ENCODE assay signal across 4 cellular contexts in the genomic region with DNA sequence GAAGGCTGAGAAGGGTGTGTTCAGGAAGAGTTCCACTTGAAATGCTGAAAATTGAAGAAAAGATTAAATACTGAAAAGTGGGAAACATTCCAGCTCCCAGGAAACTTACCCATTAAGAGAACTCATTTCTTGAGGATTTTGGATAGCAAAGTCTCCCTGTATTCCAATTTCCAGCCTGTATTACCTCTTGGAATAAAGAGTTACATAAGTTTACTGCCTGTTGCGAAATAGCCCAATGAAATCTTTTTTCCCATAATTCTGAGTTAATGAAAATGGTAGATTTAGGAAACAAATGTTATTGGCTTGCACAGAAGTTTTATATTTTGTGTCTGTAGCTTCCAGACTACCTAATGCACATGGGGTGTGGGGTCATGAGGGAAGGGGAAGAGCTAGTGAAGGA.
A peak's percentile ranks its signal among the peaks of the same experiment; 100 is the strongest.
TF ChIP-seq lines count a peak whose summit lies in the region.

No MANE protein-coding gene starts in this region.

TF ChIP-seq in A549, 52 proteins besides CTCF, POLR2A, EP300 and RAD21:
- TF ChIP-seq, protein P1, sequence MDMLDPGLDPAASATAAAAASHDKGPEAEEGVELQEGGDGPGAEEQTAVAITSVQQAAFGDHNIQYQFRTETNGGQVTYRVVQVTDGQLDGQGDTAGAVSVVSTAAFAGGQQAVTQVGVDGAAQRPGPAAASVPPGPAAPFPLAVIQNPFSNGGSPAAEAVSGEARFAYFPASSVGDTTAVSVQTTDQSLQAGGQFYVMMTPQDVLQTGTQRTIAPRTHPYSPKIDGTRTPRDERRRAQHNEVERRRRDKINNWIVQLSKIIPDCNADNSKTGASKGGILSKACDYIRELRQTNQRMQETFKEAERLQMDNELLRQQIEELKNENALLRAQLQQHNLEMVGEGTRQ (IDR thresholded peaks at IDR 0.05), result no peak
- TF ChIP-seq, protein P2, sequence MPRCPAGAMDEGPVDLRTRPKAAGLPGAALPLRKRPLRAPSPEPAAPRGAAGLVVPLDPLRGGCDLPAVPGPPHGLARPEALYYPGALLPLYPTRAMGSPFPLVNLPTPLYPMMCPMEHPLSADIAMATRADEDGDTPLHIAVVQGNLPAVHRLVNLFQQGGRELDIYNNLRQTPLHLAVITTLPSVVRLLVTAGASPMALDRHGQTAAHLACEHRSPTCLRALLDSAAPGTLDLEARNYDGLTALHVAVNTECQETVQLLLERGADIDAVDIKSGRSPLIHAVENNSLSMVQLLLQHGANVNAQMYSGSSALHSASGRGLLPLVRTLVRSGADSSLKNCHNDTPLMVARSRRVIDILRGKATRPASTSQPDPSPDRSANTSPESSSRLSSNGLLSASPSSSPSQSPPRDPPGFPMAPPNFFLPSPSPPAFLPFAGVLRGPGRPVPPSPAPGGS (IDR thresholded peaks at IDR 0.05), result no peak
- TF ChIP-seq ZSCAN20 (CRISPR knock-in tag; IDR thresholded peaks at IDR 0.05), result no peak
- TF ChIP-seq, protein P3, sequence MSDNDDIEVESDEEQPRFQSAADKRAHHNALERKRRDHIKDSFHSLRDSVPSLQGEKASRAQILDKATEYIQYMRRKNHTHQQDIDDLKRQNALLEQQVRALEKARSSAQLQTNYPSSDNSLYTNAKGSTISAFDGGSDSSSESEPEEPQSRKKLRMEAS (IDR thresholded peaks at IDR 0.05), result no peak
- TF ChIP-seq TP53 (CRISPR knock-in tag; IDR thresholded peaks at IDR 0.05), result no peak
- TF ChIP-seq CBX8 (IDR thresholded peaks at IDR 0.05), result no peak
- peak; percentile 80; a peak in 3 of 4 replicates for TF ChIP-seq CEBPB (IDR thresholded peaks at IDR 0.05)

TF ChIP-seq in HCT116, 20 proteins besides CTCF, POLR2A, EP300 and RAD21:
- peak; percentile 39; the same call in 1 of the 2 replicates for TF ChIP-seq CEBPB (IDR thresholded peaks at IDR 0.05; ENCODE audit: low read depth)
- TF ChIP-seq POLR2AphosphoS5 (IDR thresholded peaks at IDR 0.05; ENCODE audit: low read depth, low read length), result no peak
TF ChIP-seq in HCT116: peak in this region for 1.

TF ChIP-seq in H1, 55 proteins besides CTCF, POLR2A, EP300 and RAD21:
- TF ChIP-seq CEBPB (IDR thresholded peaks at IDR 0.05; ENCODE audit: low read depth, low read length), result peak; percentile 39; the same call in 1 of the 2 replicates
- no peak for TF ChIP-seq JUN (IDR thresholded peaks at IDR 0.05; ENCODE audit: low read depth, low read length)

TF ChIP-seq in SK-N-SH treated with all-trans-retinoic acid at 6 μM for 48 hours, 23 proteins besides CTCF, POLR2A, EP300 and RAD21:
- no peak for TF ChIP-seq ARNTL (CRISPR knock-in tag; IDR thresholded peaks at IDR 0.05; ENCODE audit: borderline replicate concordance, low read depth)
- TF ChIP-seq RARB (CRISPR knock-in tag; IDR thresholded peaks at IDR 0.05), result no peak
- no peak for TF ChIP-seq PPARA (CRISPR knock-in tag; IDR thresholded peaks at IDR 0.05; ENCODE audit: borderline replicate concordance)
- TF ChIP-seq, protein P4, sequence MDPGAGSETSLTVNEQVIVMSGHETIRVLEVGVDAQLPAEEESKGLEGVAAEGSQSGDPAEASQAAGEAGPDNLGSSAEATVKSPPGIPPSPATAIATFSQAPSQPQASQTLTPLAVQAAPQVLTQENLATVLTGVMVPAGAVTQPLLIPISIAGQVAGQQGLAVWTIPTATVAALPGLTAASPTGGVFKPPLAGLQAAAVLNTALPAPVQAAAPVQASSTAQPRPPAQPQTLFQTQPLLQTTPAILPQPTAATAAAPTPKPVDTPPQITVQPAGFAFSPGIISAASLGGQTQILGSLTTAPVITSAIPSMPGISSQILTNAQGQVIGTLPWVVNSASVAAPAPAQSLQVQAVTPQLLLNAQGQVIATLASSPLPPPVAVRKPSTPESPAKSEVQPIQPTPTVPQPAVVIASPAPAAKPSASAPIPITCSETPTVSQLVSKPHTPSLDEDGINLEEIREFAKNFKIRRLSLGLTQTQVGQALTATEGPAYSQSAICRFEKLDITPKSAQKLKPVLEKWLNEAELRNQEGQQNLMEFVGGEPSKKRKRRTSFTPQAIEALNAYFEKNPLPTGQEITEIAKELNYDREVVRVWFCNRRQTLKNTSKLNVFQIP (CRISPR knock-in tag; IDR thresholded peaks at IDR 0.05; ENCODE audit: borderline replicate concordance, low read depth), result no peak
- no peak for TF ChIP-seq CSDC2 (CRISPR knock-in tag; IDR thresholded peaks at IDR 0.05)
TF ChIP-seq in SK-N-SH treated with all-trans-retinoic acid at 6 μM for 48 hours: peak in this region for 0.
